Comparison of ENCODE assay signal across 10 cellular contexts in genomic region chr16:50274771-50275415, GRCh38. TPM values are rescaled to one million over a fixed set of nuclear protein-coding genes. Genes with fewer than 3 reads are reported as not detected.
DNase-seq lines count a peak whose midpoint lies in the region; ATAC-seq, FAIRE-seq and TF ChIP-seq lines count a peak whose summit lies in the region.
"Had no signal": no experiment of that assay in that cellular context is flagged by ENCODE, and none has a peak within 500 bp of the region (broad histone marks: within the 10 kb centered on the region; RNA-seq: fewer than 3 reads in every experiment).

No MANE protein-coding gene starts in this region.

- no peaks in the 10 kb centered on the region for H3K27me3 Mint-ChIP-seq in T-helper 1 cell treated with Interleukin-12 subunit alpha and Interleukin-12 subunit beta and Interleukin-4 antibody, amounts not matched to agents 30 μg/mL and 1 μg/mL, for 36 hours (ENCODE audit: low read depth)
- no peaks in the 10 kb centered on the region for H3K27me3 Mint-ChIP-seq in stimulated activated naive CD8-positive, alpha-beta T cell treated with anti-CD3 and anti-CD28 coated beads, Interleukin-15, amount 100 ng/mL, for 72 hours

- H2AFZ ChIP-seq in OCI-LY1 (ENCODE audit: low read length), result no peak overlapping the region

- H3K4me3 Mint-ChIP-seq in T-helper 1 cell treated with Interleukin-12 subunit alpha and Interleukin-12 subunit beta and Interleukin-4 antibody, amounts not matched to agents 30 μg/mL and 1 μg/mL, for 36 hours, result peak overlapping the region; percentile 95
- H3K4me3 Mint-ChIP-seq in stimulated activated naive CD8-positive, alpha-beta T cell treated with anti-CD3 and anti-CD28 coated beads, Interleukin-15, amount 100 ng/mL, for 72 hours, result peak overlapping the region; percentile 94 to 99
- H3K4me3 Mint-ChIP-seq: nephron progenitor cell had no signal

- peak; percentile 44 for ATAC-seq in stimulated activated naive CD8-positive, alpha-beta T cell treated with anti-CD3 and anti-CD28 coated beads, Interleukin-15, amount 100 ng/mL, for 72 hours
- ATAC-seq in GM18505 (IDR thresholded peaks at IDR 0.05; ENCODE audit: unreplicated experiment), result no peak

- peak overlapping the region; percentile 81 for H3K9ac ChIP-seq in OCI-LY1 (ENCODE audit: low read length)

- no peaks in the 10 kb centered on the region for H3K27me3 ChIP-seq in OCI-LY1 (ENCODE audit: insufficient read depth, low read length)
- no peaks in the 10 kb centered on the region for H3K27me3 ChIP-seq in esophagus muscularis mucosa

- H3K36me3 ChIP-seq in OCI-LY1 (ENCODE audit: insufficient read depth, low read length) (no peaks in the 10 kb centered on the region), esophagus muscularis mucosa (no peaks in the 10 kb centered on the region)

- peaks cover 76% of the 10 kb centered on the region for H3K4me1 Mint-ChIP-seq in T-helper 1 cell treated with Interleukin-12 subunit alpha and Interleukin-12 subunit beta and Interleukin-4 antibody, amounts not matched to agents 30 μg/mL and 1 μg/mL, for 36 hours (ENCODE audit: low read depth)
- peaks cover 98% of the 10 kb centered on the region for H3K4me1 Mint-ChIP-seq in stimulated activated naive CD8-positive, alpha-beta T cell treated with anti-CD3 and anti-CD28 coated beads, Interleukin-15, amount 100 ng/mL, for 72 hours

- peaks cover 38% of the 10 kb centered on the region for H3K36me3 Mint-ChIP-seq in T-helper 1 cell treated with Interleukin-12 subunit alpha and Interleukin-12 subunit beta and Interleukin-4 antibody, amounts not matched to agents 30 μg/mL and 1 μg/mL, for 36 hours (ENCODE audit: low read depth)

- DNase-seq in T-helper 1 cell, result no peak
- no peak for DNase-seq in esophagus muscularis mucosa (ENCODE audit: extremely low spot score)
- DNase-seq in stimulated activated naive CD8-positive, alpha-beta T cell treated with anti-CD3 and anti-CD28 coated beads, Interleukin-15, amount 100 ng/mL, for 72 hours, result peak in 1 of 2 donors; percentile 29
- DNase-seq in SIG-M5 (lab: John Stamatoyannopoulos, UW), result no peak
- DNase-seq in GM19239 (ENCODE audit: insufficient read length, low spot score), result no peak
- DNase-seq: NCI-H748 treated with DMSO at 0.1 percent for 48 hours, nephron progenitor cell had no signal

- no peaks in the 10 kb centered on the region for H3F3A ChIP-seq in OCI-LY1 (ENCODE audit: insufficient read depth, low read length)

- no peaks in the 10 kb centered on the region for H3K9me2 ChIP-seq in OCI-LY1 (ENCODE audit: low read depth, low read length)

- H3K4me2 ChIP-seq in OCI-LY1 (ENCODE audit: low read length), result peak overlapping the region; percentile 96

- peak overlapping the region; percentile 69 for H3K4me3 ChIP-seq in OCI-LY1 (ENCODE audit: low read depth, low read length, poor library complexity, severe bottlenecking)
- peak overlapping the region; percentile 30 to 42 (median 34) for H3K4me3 ChIP-seq in esophagus muscularis mucosa

- H3K27ac Mint-ChIP-seq in T-helper 1 cell treated with Interleukin-12 subunit alpha and Interleukin-12 subunit beta and Interleukin-4 antibody, amounts not matched to agents 30 μg/mL and 1 μg/mL, for 36 hours, result peak overlapping the region; percentile 98
- peak overlapping the region; percentile 94 to 98 for H3K27ac Mint-ChIP-seq in stimulated activated naive CD8-positive, alpha-beta T cell treated with anti-CD3 and anti-CD28 coated beads, Interleukin-15, amount 100 ng/mL, for 72 hours
- H3K27ac Mint-ChIP-seq: nephron progenitor cell had no signal

- TF ChIP-seq POLR2A in esophagus muscularis mucosa (IDR thresholded peaks at IDR 0.05; ENCODE audit: low read depth) (no peak), GM18505 (IDR thresholded peaks at IDR 0.05; ENCODE audit: borderline replicate concordance, extremely low read depth, insufficient read depth, insufficient read length) (no peak)

- peak overlapping the region; percentile 80 for H3K27ac ChIP-seq in OCI-LY1 (ENCODE audit: low read depth, low read length, poor library complexity, severe bottlenecking)
- H3K27ac ChIP-seq in esophagus muscularis mucosa (replicated peaks in 1 of 4), result peak overlapping the region; percentile 47 to 65 (median 54)

- TF ChIP-seq EP300 in esophagus muscularis mucosa (IDR thresholded peaks at IDR 0.05), result no peak

- peaks cover 5% of the 10 kb centered on the region; the same call in 1 of the 2 replicates for H3K79me2 ChIP-seq in OCI-LY1 (ENCODE audit: insufficient read depth, low read length)

- peak; percentile 19; the same call in 1 of the 2 replicates for TF ChIP-seq CTCF in OCI-LY1 (IDR thresholded peaks at IDR 0.05; ENCODE audit: low read length)
- no peak for TF ChIP-seq CTCF in esophagus muscularis mucosa (IDR thresholded peaks at IDR 0.05)

- intact Hi-C loops in esophagus muscularis mucosa (cut with DNase I), result no loop called here

- H3K4me1 ChIP-seq in OCI-LY1 (ENCODE audit: insufficient read depth, low read length, severe bottlenecking) (peaks cover 30% of the 10 kb centered on the region), esophagus muscularis mucosa (peaks cover 0 to 22% (median 9%) of the 10 kb centered on the region in 4 donors)

- H3K9me3 ChIP-seq in OCI-LY1 (ENCODE audit: low read length) (no peaks in the 10 kb centered on the region), esophagus muscularis mucosa (no peaks in the 10 kb centered on the region)

- no peak for FAIRE-seq in GM19239 (lab: Jason Lieb, UNC)

- WGBS in esophagus muscularis mucosa, result 78% methylated on average over 4 of the region's 6 CpGs

- no peaks in the 10 kb centered on the region for H4K20me1 ChIP-seq in OCI-LY1 (ENCODE audit: insufficient read depth, low read length)

- no peaks in the 10 kb centered on the region for H3K9me3 Mint-ChIP-seq in T-helper 1 cell treated with Interleukin-12 subunit alpha and Interleukin-12 subunit beta and Interleukin-4 antibody, amounts not matched to agents 30 μg/mL and 1 μg/mL, for 36 hours
- peaks cover 4 to 7% of the 10 kb centered on the region in 2 donors for H3K9me3 Mint-ChIP-seq in stimulated activated naive CD8-positive, alpha-beta T cell treated with anti-CD3 and anti-CD28 coated beads, Interleukin-15, amount 100 ng/mL, for 72 hours

RNA-seq across cellular contexts. Expression of gene ADCY7, which starts 8.5 kb away (rescaled TPM):
- 10 to 100 TPM; 12.3 to 17.4 (median 15.6) TPM for total RNA-seq in esophagus muscularis mucosa
